In genomic region chr10:117664288-117664687, GRCh38 we compare ENCODE assay signal across 21 cellular contexts.
"Had no signal": no experiment of that assay in that cellular context is flagged by ENCODE, and none has a peak within 500 bp of the region (broad histone marks: within the 10 kb centered on the region; RNA-seq: fewer than 3 reads in every experiment).

No MANE protein-coding gene starts in this region.

- ATAC-seq: HepG2 had no signal

- H3K9ac ChIP-seq: KMS-11 had no signal

- H3K4me2 ChIP-seq: KMS-11 had no signal

- H3K4me3 ChIP-seq: SJSA1, SK-N-MC had no signal

- H3K9me3 ChIP-seq: SJSA1 had no signal

- H3K27me3 ChIP-seq: SJSA1 had no signal

- H3K27ac ChIP-seq: KMS-11, SK-N-MC had no signal

- DNase-seq: Kasumi-1, MM.1S, NCI-H1092 treated with DMSO at 0.1 percent for 48 hours, NCI-H1436, NCI-H187, NCI-H2029, NCI-H2081 treated with DMSO at 0.1 percent for 48 hours, NCI-H2171, NCI-H226, NCI-H446, NCI-H510A, NCI-H524 treated with DMSO at 0.1 percent for 48 hours, NCI-H774, Right ventricle myocardium superior, RPMI8226, SIG-M5 had no signal

- H3K36me3 ChIP-seq: SJSA1 had no signal

- FAIRE-seq: HepG2, RCC 7860 had no signal
